Comparison of ENCODE assay signal across 1 cellular context in the genomic region with DNA sequence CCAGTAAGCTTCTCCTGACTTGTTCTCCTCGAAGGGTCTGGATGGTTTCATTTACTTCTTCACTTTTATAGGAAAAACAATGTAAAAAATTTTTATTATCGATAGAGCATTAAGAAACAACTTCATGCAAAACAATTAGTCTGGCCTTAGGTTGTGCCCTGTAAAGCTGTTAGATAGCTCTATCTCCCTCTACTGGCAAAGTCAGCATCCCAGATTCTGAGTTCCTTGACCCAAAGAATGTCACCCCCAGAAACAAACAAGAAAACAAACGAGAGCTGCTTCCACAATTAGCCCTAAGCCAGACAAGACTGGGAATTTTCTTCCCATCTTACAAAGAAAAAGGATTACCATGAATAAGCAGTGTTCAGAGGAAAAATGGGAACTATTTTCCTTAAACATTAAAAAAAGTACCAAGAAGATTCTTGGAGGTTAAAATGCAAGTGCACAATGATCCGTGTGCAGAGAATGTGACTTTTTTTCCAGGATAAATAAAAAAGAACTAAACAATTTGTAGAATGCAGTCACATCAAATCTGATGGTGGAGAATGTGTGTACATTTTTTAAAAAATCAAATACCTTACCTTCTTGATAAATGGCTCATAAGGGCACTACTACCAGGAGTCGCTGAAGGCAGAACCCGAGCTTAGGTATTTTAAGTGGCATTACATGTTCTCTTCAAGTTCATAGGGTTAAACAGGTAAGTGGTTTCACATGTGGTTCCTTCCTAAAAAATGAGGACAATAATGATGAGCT.
TF ChIP-seq lines count a peak whose summit lies in the region.

No MANE protein-coding gene starts in this region.

TF ChIP-seq in GM12878, 131 proteins besides CTCF, POLR2A, EP300 and RAD21:
- TF ChIP-seq LARP7 (IDR thresholded peaks at IDR 0.05) (no peak), SMAD1 (IDR thresholded peaks at IDR 0.05; ENCODE audit: low read depth, partially characterized antibody) (no peak), ZNF207 (IDR thresholded peaks at IDR 0.05; ENCODE audit: borderline replicate concordance) (no peak), CBX5 (IDR thresholded peaks at IDR 0.05; ENCODE audit: low read depth) (no peak), BMI1 (IDR thresholded peaks at IDR 0.05; ENCODE audit: borderline replicate concordance) (no peak), PML (IDR thresholded peaks at IDR 0.05; ENCODE audit: low read length) (no peak), EGR1 (IDR thresholded peaks at IDR 0.05; ENCODE audit: borderline replicate concordance in 1 of 2, low read depth in 2 of 2, low read length in 2 of 2) (no peak), CHD1 (IDR thresholded peaks at IDR 0.05; ENCODE audit: low read depth, low read length) (no peak), POLR2AphosphoS5 (IDR thresholded peaks at IDR 0.05; ENCODE audit: low read length) (no peak), SIX5 (IDR thresholded peaks at IDR 0.05; ENCODE audit: low read depth, low read length, severe bottlenecking) (no peak), ZSCAN29 (IDR thresholded peaks at IDR 0.05) (no peak), NFYA (IDR thresholded peaks at IDR 0.05; ENCODE audit: borderline replicate concordance, low read depth, low read length) (no peak)
- TF ChIP-seq, protein P1, sequence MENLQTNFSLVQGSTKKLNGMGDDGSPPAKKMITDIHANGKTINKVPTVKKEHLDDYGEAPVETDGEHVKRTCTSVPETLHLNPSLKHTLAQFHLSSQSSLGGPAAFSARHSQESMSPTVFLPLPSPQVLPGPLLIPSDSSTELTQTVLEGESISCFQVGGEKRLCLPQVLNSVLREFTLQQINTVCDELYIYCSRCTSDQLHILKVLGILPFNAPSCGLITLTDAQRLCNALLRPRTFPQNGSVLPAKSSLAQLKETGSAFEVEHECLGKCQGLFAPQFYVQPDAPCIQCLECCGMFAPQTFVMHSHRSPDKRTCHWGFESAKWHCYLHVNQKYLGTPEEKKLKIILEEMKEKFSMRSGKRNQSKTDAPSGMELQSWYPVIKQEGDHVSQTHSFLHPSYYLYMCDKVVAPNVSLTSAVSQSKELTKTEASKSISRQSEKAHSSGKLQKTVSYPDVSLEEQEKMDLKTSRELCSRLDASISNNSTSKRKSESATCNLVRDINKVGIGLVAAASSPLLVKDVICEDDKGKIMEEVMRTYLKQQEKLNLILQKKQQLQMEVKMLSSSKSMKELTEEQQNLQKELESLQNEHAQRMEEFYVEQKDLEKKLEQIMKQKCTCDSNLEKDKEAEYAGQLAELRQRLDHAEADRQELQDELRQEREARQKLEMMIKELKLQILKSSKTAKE (IDR thresholded peaks at IDR 0.05; ENCODE audit: low read depth, poor library complexity, severe bottlenecking): no peak
- TF ChIP-seq, protein P2, sequence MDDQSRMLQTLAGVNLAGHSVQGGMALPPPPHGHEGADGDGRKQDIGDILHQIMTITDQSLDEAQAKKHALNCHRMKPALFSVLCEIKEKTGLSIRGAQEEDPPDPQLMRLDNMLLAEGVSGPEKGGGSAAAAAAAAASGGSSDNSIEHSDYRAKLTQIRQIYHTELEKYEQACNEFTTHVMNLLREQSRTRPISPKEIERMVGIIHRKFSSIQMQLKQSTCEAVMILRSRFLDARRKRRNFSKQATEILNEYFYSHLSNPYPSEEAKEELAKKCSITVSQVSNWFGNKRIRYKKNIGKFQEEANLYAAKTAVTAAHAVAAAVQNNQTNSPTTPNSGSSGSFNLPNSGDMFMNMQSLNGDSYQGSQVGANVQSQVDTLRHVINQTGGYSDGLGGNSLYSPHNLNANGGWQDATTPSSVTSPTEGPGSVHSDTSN (IDR thresholded peaks at IDR 0.05; ENCODE audit: insufficient replicate concordance, low read depth, low read length): no peak
- TF ChIP-seq, protein P3, sequence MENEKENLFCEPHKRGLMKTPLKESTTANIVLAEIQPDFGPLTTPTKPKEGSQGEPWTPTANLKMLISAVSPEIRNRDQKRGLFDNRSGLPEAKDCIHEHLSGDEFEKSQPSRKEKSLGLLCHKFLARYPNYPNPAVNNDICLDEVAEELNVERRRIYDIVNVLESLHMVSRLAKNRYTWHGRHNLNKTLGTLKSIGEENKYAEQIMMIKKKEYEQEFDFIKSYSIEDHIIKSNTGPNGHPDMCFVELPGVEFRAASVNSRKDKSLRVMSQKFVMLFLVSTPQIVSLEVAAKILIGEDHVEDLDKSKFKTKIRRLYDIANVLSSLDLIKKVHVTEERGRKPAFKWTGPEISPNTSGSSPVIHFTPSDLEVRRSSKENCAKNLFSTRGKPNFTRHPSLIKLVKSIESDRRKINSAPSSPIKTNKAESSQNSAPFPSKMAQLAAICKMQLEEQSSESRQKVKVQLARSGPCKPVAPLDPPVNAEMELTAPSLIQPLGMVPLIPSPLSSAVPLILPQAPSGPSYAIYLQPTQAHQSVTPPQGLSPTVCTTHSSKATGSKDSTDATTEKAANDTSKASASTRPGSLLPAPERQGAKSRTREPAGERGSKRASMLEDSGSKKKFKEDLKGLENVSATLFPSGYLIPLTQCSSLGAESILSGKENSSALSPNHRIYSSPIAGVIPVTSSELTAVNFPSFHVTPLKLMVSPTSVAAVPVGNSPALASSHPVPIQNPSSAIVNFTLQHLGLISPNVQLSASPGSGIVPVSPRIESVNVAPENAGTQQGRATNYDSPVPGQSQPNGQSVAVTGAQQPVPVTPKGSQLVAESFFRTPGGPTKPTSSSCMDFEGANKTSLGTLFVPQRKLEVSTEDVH (IDR thresholded peaks at IDR 0.05; ENCODE audit: low read depth, partially characterized antibody): no peak
- TF ChIP-seq, protein P4, sequence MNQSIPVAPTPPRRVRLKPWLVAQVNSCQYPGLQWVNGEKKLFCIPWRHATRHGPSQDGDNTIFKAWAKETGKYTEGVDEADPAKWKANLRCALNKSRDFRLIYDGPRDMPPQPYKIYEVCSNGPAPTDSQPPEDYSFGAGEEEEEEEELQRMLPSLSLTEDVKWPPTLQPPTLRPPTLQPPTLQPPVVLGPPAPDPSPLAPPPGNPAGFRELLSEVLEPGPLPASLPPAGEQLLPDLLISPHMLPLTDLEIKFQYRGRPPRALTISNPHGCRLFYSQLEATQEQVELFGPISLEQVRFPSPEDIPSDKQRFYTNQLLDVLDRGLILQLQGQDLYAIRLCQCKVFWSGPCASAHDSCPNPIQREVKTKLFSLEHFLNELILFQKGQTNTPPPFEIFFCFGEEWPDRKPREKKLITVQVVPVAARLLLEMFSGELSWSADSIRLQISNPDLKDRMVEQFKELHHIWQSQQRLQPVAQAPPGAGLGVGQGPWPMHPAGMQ (IDR thresholded peaks at IDR 0.05; ENCODE audit: borderline replicate concordance): no peak
- TF ChIP-seq, protein P5, sequence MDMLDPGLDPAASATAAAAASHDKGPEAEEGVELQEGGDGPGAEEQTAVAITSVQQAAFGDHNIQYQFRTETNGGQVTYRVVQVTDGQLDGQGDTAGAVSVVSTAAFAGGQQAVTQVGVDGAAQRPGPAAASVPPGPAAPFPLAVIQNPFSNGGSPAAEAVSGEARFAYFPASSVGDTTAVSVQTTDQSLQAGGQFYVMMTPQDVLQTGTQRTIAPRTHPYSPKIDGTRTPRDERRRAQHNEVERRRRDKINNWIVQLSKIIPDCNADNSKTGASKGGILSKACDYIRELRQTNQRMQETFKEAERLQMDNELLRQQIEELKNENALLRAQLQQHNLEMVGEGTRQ (IDR thresholded peaks at IDR 0.05; ENCODE audit: borderline replicate concordance, low read depth, low read length): no peak
TF ChIP-seq in GM12878: peak in this region for 0.
